Comparison of ENCODE assay signal across 13 cellular contexts in genomic region chr2:130598463-130598862, GRCh38. TPM values are rescaled to one million over a fixed set of nuclear protein-coding genes. Genes with fewer than 3 reads are reported as not detected.
"Had no signal": no experiment of that assay in that cellular context is flagged by ENCODE, and none has a peak within 500 bp of the region (broad histone marks: within the 10 kb centered on the region; RNA-seq: fewer than 3 reads in every experiment).

No MANE protein-coding gene starts in this region.

RNA-seq across cellular contexts. Expression of gene CFC1, which starts 0.9 kb away (rescaled TPM):
- total RNA-seq: left lobe of liver; liver; lung microvascular endothelial cell; mucosa of gallbladder; naive thymus-derived CD8-positive, alpha-beta T cell; neural crest cell; osteoblast; skeletal muscle tissue; smooth muscle cell; thyroid gland had no signal
- polyA plus RNA-seq: liver; naive thymus-derived CD8-positive, alpha-beta T cell; smooth muscle cell had no signal

RNA-seq across cellular contexts. Expression of gene POTEJ, which starts 12.8 kb away (rescaled TPM):
- total RNA-seq: left cardiac atrium; left lobe of liver; liver; mucosa of gallbladder; naive thymus-derived CD8-positive, alpha-beta T cell; neural crest cell; osteoblast; skeletal muscle tissue; smooth muscle cell had no signal
- polyA plus RNA-seq: heart left ventricle; liver; naive thymus-derived CD8-positive, alpha-beta T cell; smooth muscle cell; stomach had no signal
